In the genomic region with DNA sequence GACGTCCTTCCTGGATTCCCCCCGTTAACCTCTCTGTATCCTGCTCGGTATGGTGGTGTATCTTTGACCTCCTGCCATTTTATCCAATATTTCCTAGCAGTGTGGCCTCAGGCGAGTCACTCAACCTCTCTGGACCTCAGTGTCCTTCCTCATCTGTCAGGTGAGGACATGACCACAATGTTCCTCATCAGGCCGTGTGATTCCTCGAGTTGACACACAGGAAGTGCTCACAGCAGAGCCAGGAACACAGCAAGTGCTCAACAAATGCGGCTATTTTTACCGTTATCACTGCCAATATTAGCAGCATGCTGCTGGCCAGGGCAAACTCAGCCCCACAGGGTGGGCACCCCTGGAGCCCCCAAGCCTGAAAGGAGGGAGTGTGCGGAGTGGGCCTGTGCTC, we compare ENCODE assay signal across 1 cellular context.
TF ChIP-seq lines count a peak whose summit lies in the region.

No MANE protein-coding gene starts in this region.

TF ChIP-seq in SK-N-SH, 30 proteins besides CTCF, POLR2A, EP300 and RAD21:
- TF ChIP-seq FOXJ3 (CRISPR knock-in tag; IDR thresholded peaks at IDR 0.05) (no peak), TAF1 (IDR thresholded peaks at IDR 0.05; ENCODE audit: borderline replicate concordance, low read depth, low read length) (no peak), GATA2 (CRISPR knock-in tag; IDR thresholded peaks at IDR 0.05) (no peak), EZH2phosphoT487 (IDR thresholded peaks at IDR 0.05; ENCODE audit: borderline replicate concordance, low read depth) (no peak), FOXM1 (IDR thresholded peaks at IDR 0.05; ENCODE audit: low read depth) (no peak), YY1 (IDR thresholded peaks at IDR 0.05; ENCODE audit: low read depth) (no peak), RCOR1 (IDR thresholded peaks at IDR 0.05; ENCODE audit: low read length) (no peak), ELF1 (IDR thresholded peaks at IDR 0.05) (no peak), RFX5 (IDR thresholded peaks at IDR 0.05; ENCODE audit: low read length) (no peak), CHD2 (IDR thresholded peaks at IDR 0.05; ENCODE audit: low read length, partially characterized antibody) (no peak), SMC3 (IDR thresholded peaks at IDR 0.05; ENCODE audit: low read depth, low read length) (no peak), NRF1 (IDR thresholded peaks at IDR 0.05; ENCODE audit: low read depth, low read length) (no peak)
- TF ChIP-seq, protein P1, sequence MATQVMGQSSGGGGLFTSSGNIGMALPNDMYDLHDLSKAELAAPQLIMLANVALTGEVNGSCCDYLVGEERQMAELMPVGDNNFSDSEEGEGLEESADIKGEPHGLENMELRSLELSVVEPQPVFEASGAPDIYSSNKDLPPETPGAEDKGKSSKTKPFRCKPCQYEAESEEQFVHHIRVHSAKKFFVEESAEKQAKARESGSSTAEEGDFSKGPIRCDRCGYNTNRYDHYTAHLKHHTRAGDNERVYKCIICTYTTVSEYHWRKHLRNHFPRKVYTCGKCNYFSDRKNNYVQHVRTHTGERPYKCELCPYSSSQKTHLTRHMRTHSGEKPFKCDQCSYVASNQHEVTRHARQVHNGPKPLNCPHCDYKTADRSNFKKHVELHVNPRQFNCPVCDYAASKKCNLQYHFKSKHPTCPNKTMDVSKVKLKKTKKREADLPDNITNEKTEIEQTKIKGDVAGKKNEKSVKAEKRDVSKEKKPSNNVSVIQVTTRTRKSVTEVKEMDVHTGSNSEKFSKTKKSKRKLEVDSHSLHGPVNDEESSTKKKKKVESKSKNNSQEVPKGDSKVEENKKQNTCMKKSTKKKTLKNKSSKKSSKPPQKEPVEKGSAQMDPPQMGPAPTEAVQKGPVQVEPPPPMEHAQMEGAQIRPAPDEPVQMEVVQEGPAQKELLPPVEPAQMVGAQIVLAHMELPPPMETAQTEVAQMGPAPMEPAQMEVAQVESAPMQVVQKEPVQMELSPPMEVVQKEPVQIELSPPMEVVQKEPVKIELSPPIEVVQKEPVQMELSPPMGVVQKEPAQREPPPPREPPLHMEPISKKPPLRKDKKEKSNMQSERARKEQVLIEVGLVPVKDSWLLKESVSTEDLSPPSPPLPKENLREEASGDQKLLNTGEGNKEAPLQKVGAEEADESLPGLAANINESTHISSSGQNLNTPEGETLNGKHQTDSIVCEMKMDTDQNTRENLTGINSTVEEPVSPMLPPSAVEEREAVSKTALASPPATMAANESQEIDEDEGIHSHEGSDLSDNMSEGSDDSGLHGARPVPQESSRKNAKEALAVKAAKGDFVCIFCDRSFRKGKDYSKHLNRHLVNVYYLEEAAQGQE (IDR thresholded peaks at IDR 0.05; ENCODE audit: low read depth, low read length): no peak
- TF ChIP-seq, protein P2, sequence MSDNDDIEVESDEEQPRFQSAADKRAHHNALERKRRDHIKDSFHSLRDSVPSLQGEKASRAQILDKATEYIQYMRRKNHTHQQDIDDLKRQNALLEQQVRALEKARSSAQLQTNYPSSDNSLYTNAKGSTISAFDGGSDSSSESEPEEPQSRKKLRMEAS (IDR thresholded peaks at IDR 0.05; ENCODE audit: low read depth): no peak
- TF ChIP-seq, protein P3, sequence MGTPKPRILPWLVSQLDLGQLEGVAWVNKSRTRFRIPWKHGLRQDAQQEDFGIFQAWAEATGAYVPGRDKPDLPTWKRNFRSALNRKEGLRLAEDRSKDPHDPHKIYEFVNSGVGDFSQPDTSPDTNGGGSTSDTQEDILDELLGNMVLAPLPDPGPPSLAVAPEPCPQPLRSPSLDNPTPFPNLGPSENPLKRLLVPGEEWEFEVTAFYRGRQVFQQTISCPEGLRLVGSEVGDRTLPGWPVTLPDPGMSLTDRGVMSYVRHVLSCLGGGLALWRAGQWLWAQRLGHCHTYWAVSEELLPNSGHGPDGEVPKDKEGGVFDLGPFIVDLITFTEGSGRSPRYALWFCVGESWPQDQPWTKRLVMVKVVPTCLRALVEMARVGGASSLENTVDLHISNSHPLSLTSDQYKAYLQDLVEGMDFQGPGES (IDR thresholded peaks at IDR 0.05; ENCODE audit: low read depth, low read length): no peak
- TF ChIP-seq, protein P4, sequence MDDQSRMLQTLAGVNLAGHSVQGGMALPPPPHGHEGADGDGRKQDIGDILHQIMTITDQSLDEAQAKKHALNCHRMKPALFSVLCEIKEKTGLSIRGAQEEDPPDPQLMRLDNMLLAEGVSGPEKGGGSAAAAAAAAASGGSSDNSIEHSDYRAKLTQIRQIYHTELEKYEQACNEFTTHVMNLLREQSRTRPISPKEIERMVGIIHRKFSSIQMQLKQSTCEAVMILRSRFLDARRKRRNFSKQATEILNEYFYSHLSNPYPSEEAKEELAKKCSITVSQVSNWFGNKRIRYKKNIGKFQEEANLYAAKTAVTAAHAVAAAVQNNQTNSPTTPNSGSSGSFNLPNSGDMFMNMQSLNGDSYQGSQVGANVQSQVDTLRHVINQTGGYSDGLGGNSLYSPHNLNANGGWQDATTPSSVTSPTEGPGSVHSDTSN (IDR thresholded peaks at IDR 0.05): no peak
